ENCODE assay signal across 1 cellular context in the genomic region with DNA sequence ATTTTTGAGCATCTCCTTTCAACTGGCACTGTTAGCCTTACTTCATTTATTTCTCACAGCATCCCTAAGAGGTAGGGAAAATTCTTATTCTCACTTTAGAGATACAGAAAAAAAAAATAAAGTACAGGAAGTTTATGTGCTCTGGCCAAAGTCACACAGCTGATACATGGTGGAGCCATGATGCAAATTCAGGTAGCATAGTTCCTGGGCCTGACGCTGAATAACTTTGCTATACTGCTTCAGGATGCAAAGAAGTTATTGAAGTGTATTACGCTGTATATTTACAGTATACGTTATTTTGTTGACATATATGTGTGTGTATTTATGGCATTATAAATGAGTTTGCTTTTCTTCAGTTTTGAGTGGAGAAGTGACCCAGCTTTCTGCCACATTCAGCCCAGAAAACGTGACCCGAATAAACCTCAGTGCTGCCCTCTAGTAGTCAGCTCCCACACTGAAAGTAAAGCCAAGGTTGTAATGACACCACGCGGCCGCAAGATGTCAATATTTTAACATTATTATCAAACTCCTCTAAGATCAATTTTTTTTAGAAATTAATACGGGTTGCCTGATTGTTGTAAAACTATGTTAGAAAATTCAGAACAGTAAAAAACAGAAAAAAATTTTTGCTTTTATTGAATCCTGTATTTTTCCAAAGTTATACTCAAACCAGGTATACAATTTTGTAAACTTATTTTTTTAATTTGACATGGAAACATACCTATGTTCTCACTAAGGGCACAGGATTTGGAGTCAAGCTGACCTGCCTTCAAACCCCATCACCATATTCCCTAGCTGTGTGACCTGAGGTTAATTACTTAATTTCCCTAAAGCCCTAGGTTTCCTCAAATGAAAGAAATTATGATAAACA.
TF ChIP-seq lines count a peak whose summit lies in the region.

No MANE protein-coding gene starts in this region.

TF ChIP-seq in SK-N-SH treated with all-trans-retinoic acid at 6 μM for 48 hours, 23 proteins besides CTCF, POLR2A, EP300 and RAD21 (continued from another document):
- TF ChIP-seq TSHZ2 (CRISPR knock-in tag; IDR thresholded peaks at IDR 0.05) (no peak), ZFP3 (CRISPR knock-in tag; IDR thresholded peaks at IDR 0.05) (no peak), PPARA (CRISPR knock-in tag; IDR thresholded peaks at IDR 0.05; ENCODE audit: borderline replicate concordance) (no peak), ZNF565 (CRISPR knock-in tag; conservative IDR thresholded peaks at IDR 0.05; ENCODE audit: low read depth) (no peak), BACH2 (CRISPR knock-in tag; IDR thresholded peaks at IDR 0.05; ENCODE audit: borderline replicate concordance) (no peak)
